Comparison of ENCODE assay signal across 18 cellular contexts in genomic region chr11:67450796-67451657, GRCh38. TPM values are rescaled to one million over a fixed set of nuclear protein-coding genes. Genes with fewer than 3 reads are reported as not detected.
"Had no signal": no experiment of that assay in that cellular context is flagged by ENCODE, and none has a peak within 500 bp of the region (broad histone marks: within the 10 kb centered on the region; RNA-seq: fewer than 3 reads in every experiment).

No MANE protein-coding gene starts in this region.

- H3K4me3 ChIP-seq: breast epithelium, esophagus squamous epithelium, SJSA1 had no signal

- H3K27me3 Mint-ChIP-seq: naive thymus-derived CD8-positive, alpha-beta T cell had no signal

- H3K4me1 ChIP-seq: breast epithelium had no signal

- H3K36me3 Mint-ChIP-seq: activated naive CD8-positive, alpha-beta T cell treated with anti-CD3 and anti-CD28 coated beads, Interleukin-2, amount 10 ng/mL, durations not matched to agents 7 days and 5 days; naive thymus-derived CD8-positive, alpha-beta T cell had no signal

- H3K9me3 Mint-ChIP-seq: activated naive CD8-positive, alpha-beta T cell treated with anti-CD3 and anti-CD28 coated beads, Interleukin-2, amount 10 ng/mL, durations not matched to agents 7 days and 5 days; naive thymus-derived CD8-positive, alpha-beta T cell had no signal

- DNase-seq: activated CD4-positive, alpha-beta T cell treated with anti-CD3 and anti-CD28 coated beads for 4 hours; activated effector memory CD4-positive, alpha-beta T cell treated with anti-CD3 and anti-CD28 coated beads, Interleukin-2, amount 50 U/mL, for 16 hours; activated naive CD8-positive, alpha-beta T cell treated with anti-CD3 and anti-CD28 coated beads, Interleukin-2, amount 10 ng/mL, durations not matched to agents 7 days and 5 days; activated T-cell treated with anti-CD3 and anti-CD28 coated beads, Interleukin-2, amount 50 U/mL, for 1 hour; dorsolateral prefrontal cortex; esophagus squamous epithelium; foreskin fibroblast; mammary epithelial cell; naive thymus-derived CD8-positive, alpha-beta T cell; T-helper 9 cell; trophoblast cell had no signal

- ATAC-seq: naive thymus-derived CD8-positive, alpha-beta T cell had no signal

- H3K27ac ChIP-seq: SJSA1 had no signal

- H3K27ac Mint-ChIP-seq: activated naive CD8-positive, alpha-beta T cell treated with anti-CD3 and anti-CD28 coated beads, Interleukin-2, amount 10 ng/mL, durations not matched to agents 7 days and 5 days had no signal

- H3K36me3 ChIP-seq: breast epithelium, esophagus squamous epithelium, SJSA1 had no signal

- H3K27me3 ChIP-seq: dorsolateral prefrontal cortex, esophagus squamous epithelium, SJSA1 had no signal

- H3K9me3 ChIP-seq: breast epithelium, esophagus squamous epithelium, SJSA1 had no signal

- H3K4me3 Mint-ChIP-seq: activated naive CD8-positive, alpha-beta T cell treated with anti-CD3 and anti-CD28 coated beads, Interleukin-2, amount 10 ng/mL, durations not matched to agents 7 days and 5 days had no signal

RNA-seq across cellular contexts. Expression of gene GPR152, which starts 1.5 kb away (rescaled TPM):
- total RNA-seq: activated CD8-positive, alpha-beta memory T cell treated with anti-CD3 and anti-CD28 coated beads for 36 hours; activated naive CD8-positive, alpha-beta T cell treated with anti-CD3 and anti-CD28 coated beads, Interleukin-2, amount 10 ng/mL, durations not matched to agents 7 days and 5 days; breast epithelium; cerebellum; esophagus squamous epithelium; mammary epithelial cell; mononuclear cell; naive thymus-derived CD8-positive, alpha-beta T cell; osteocyte; SJSA1; subcutaneous adipose tissue had no signal

RNA-seq across cellular contexts. Expression of gene CABP4, which starts 4.1 kb away (rescaled TPM):
- total RNA-seq: SJSA1 had no signal
